In genomic region chr10:77977975-77978759, GRCh38 we compare ENCODE assay signal across 31 cellular contexts.
"Had no signal": no experiment of that assay in that cellular context is flagged by ENCODE, and none has a peak within 500 bp of the region (broad histone marks: within the 10 kb centered on the region; RNA-seq: fewer than 3 reads in every experiment).

No MANE protein-coding gene starts in this region.

- H3K4me1 ChIP-seq: SJSA1 had no signal

- H3K4me3 ChIP-seq: SJSA1 had no signal

- H3K27ac ChIP-seq: KMS-11, SJSA1 had no signal

- H3K4me3 Mint-ChIP-seq: activated CD4-positive, alpha-beta T cell treated with anti-CD3 and anti-CD28 coated beads, Interleukin-2, amount 10 ng/mL, durations not matched to agents 24 days and 14 days; activated naive CD4-positive, alpha-beta T cell treated with anti-CD3 and anti-CD28 coated beads for 36 hours; activated T-cell treated with anti-CD3 and anti-CD28 coated beads, Interleukin-2, amount 50 U/mL, for 4 hours; activated T-helper 1 cell treated with anti-CD3 and anti-CD28 coated beads, Interleukin-12 subunit alpha, Interleukin-12 subunit beta, Interleukin-2, Interleukin-4 antibody, amounts not matched to agents 30 ng/mL and 10 ng/mL and 1 ng/mL, durations not matched to agents 14 hours and 24 hours and 36 hours; brain; T-helper 1 cell treated with Interleukin-12 subunit alpha and Interleukin-12 subunit beta and Interleukin-4 antibody, amounts not matched to agents 30 μg/mL and 1 μg/mL, for 36 hours; T-helper 2 cell treated with Interferon-gamma antibody and Interleukin-4, amounts not matched to agents 5 μg/mL and 100 μg/mL, for 36 hours had no signal

- DNase-seq: activated CD4-positive, alpha-beta T cell treated with anti-CD3 and anti-CD28 coated beads, Interleukin-2, amount 10 ng/mL, durations not matched to agents 24 days and 14 days; activated CD4-positive, alpha-beta T cell treated with anti-CD3 and anti-CD28 coated beads, Interleukin-2, amount 50 U/mL, for 4 hours; activated CD8-positive, alpha-beta memory T cell treated with anti-CD3 and anti-CD28 coated beads, Interleukin-2, amount 50 U/mL, for 4 hours; activated gamma-delta T cell treated with Interleukin-2 at 50 U/mL for 16 hours; activated naive CD4-positive, alpha-beta T cell treated with anti-CD3 and anti-CD28 coated beads for 36 hours; activated T-cell treated with anti-CD3 and anti-CD28 coated beads for 4 hours; activated T-cell treated with anti-CD3 and anti-CD28 coated beads, Interleukin-2, amount 50 U/mL, for 4 hours; anterior cingulate cortex; central memory CD4-positive, alpha-beta T cell; MM.1S; MV-4-11; NCI-H1092; NCI-H1436 treated with DMSO at 0.1 percent for 48 hours; NCI-H1694 treated with DMSO at 0.1 percent for 48 hours; NCI-H2029 treated with DMSO at 0.1 percent for 48 hours; NCI-H226; NCI-H446 treated with DMSO at 0.1 percent for 48 hours; NCI-H524; NCI-H69; NCI-H82; NK-92 treated with Interleukin-12 subunit alpha and Interleukin-12 subunit beta, amount 100 ng/mL, for 24 hours; SHP77 treated with DMSO at 0.1 percent for 48 hours; SK-N-SH had no signal

- H3K9me3 ChIP-seq: SJSA1, SK-N-SH had no signal

- H3K9me3 Mint-ChIP-seq: activated CD4-positive, alpha-beta T cell treated with anti-CD3 and anti-CD28 coated beads, Interleukin-2, amount 10 ng/mL, durations not matched to agents 24 days and 14 days; activated naive CD4-positive, alpha-beta T cell treated with anti-CD3 and anti-CD28 coated beads for 36 hours; activated naive CD4-positive, alpha-beta T cell treated with anti-CD3 and anti-CD28 coated beads, Interleukin-2, amount 50 U/mL, for 72 hours; activated T-cell treated with anti-CD3 and anti-CD28 coated beads, Interleukin-2, amount 50 U/mL, for 4 hours; activated T-helper 1 cell treated with anti-CD3 and anti-CD28 coated beads, Interleukin-12 subunit alpha, Interleukin-12 subunit beta, Interleukin-2, Interleukin-4 antibody, amounts not matched to agents 30 ng/mL and 10 ng/mL and 1 ng/mL, durations not matched to agents 14 hours and 24 hours and 36 hours; brain; T-helper 1 cell treated with Interleukin-12 subunit alpha and Interleukin-12 subunit beta and Interleukin-4 antibody, amounts not matched to agents 30 μg/mL and 1 μg/mL, for 36 hours; T-helper 2 cell treated with Interferon-gamma antibody and Interleukin-4, amounts not matched to agents 5 μg/mL and 100 μg/mL, for 36 hours had no signal

- H3K27me3 ChIP-seq: SJSA1 had no signal

- H3K4me1 Mint-ChIP-seq: activated CD4-positive, alpha-beta T cell treated with anti-CD3 and anti-CD28 coated beads, Interleukin-2, amount 10 ng/mL, durations not matched to agents 24 days and 14 days had no signal

- H3K27me3 Mint-ChIP-seq: activated CD4-positive, alpha-beta T cell treated with anti-CD3 and anti-CD28 coated beads, Interleukin-2, amount 10 ng/mL, durations not matched to agents 24 days and 14 days had no signal

- H3K27ac Mint-ChIP-seq: activated CD4-positive, alpha-beta T cell treated with anti-CD3 and anti-CD28 coated beads, Interleukin-2, amount 10 ng/mL, durations not matched to agents 24 days and 14 days; activated naive CD4-positive, alpha-beta T cell treated with anti-CD3 and anti-CD28 coated beads for 36 hours; activated T-helper 1 cell treated with anti-CD3 and anti-CD28 coated beads, Interleukin-12 subunit alpha, Interleukin-12 subunit beta, Interleukin-2, Interleukin-4 antibody, amounts not matched to agents 30 ng/mL and 10 ng/mL and 1 ng/mL, durations not matched to agents 14 hours and 24 hours and 36 hours; T-helper 1 cell treated with Interleukin-12 subunit alpha and Interleukin-12 subunit beta and Interleukin-4 antibody, amounts not matched to agents 30 μg/mL and 1 μg/mL, for 36 hours; T-helper 2 cell treated with Interferon-gamma antibody and Interleukin-4, amounts not matched to agents 5 μg/mL and 100 μg/mL, for 36 hours had no signal

- ATAC-seq: activated naive CD4-positive, alpha-beta T cell treated with anti-CD3 and anti-CD28 coated beads, Interleukin-2, amount 50 U/mL, for 72 hours; activated T-cell treated with anti-CD3 and anti-CD28 coated beads, Interleukin-2, amount 50 U/mL, for 4 hours; Panc1 had no signal
